12 cellular contexts compared by ENCODE assay signal in the genomic region with DNA sequence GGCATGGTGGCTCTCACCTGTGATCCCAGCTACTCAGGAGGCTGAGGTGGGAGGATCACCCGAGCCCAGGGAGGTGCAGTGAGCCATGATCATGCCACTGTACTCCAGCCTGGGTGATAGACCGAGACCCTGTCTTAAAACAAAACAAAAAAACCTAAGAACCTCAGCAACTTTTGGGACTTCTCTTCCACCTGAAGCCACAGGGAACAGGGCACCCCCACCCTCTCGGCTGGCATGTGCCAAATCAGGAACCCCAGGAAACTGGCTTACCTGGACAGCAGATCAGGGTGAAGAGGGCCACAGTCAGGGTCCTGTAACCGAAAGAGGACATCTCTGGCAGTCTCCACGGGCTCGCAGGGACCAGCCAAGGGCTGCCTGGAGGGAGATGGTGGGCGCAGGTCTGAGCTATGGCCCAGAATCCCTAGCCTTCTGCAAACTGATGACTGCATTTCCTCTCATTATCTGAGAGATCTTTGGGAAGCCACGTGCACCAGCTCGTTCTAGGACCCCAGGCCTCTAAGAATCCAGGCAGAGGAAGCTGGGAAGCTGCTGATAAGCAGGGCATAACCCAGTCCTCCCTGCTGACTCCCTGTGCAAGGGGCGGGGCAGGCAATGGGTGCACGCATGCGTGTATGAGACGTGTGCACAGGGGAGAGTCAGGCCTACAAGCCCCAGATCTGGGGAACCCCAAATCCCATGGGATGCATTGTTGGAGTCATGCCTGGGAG. TPM values are rescaled to one million over a fixed set of nuclear protein-coding genes. Genes with fewer than 3 reads are reported as not detected.
A peak's percentile ranks its signal among the peaks of the same experiment; 100 is the strongest.
DNase-seq lines count a peak whose midpoint lies in the region; ATAC-seq and TF ChIP-seq lines count a peak whose summit lies in the region.
"Had no signal": no experiment of that assay in that cellular context is flagged by ENCODE, and none has a peak within 500 bp of the region (broad histone marks: within the 10 kb centered on the region; RNA-seq: fewer than 3 reads in every experiment).

No MANE protein-coding gene starts in this region.

- H3K4me1 Mint-ChIP-seq in activated naive CD4-positive, alpha-beta T cell treated with anti-CD3 and anti-CD28 coated beads, Interleukin-2, amount 10 ng/mL, durations not matched to agents 7 days and 5 days = peaks cover 47% of the 10 kb centered on the region
- peaks cover 38 to 39% of the 10 kb centered on the region in 2 donors for H3K4me1 Mint-ChIP-seq in effector memory CD8-positive, alpha-beta T cell (ENCODE audit: low read depth in 2 of 2)

- H3K27ac ChIP-seq in lower lobe of right lung = peak overlapping the region; percentile 77
- H3K27ac ChIP-seq: HL-60 had no signal

- no peaks in the 10 kb centered on the region for H3K9me3 ChIP-seq in lower lobe of right lung

- peaks cover 63% of the 10 kb centered on the region for H3K36me3 Mint-ChIP-seq in activated naive CD4-positive, alpha-beta T cell treated with anti-CD3 and anti-CD28 coated beads, Interleukin-2, amount 10 ng/mL, durations not matched to agents 7 days and 5 days
- H3K36me3 Mint-ChIP-seq in effector memory CD8-positive, alpha-beta T cell (ENCODE audit: insufficient read depth) = peaks cover 38% of the 10 kb centered on the region

- no peaks in the 10 kb centered on the region for H3K27me3 Mint-ChIP-seq in activated naive CD4-positive, alpha-beta T cell treated with anti-CD3 and anti-CD28 coated beads, Interleukin-2, amount 10 ng/mL, durations not matched to agents 7 days and 5 days
- no peaks in the 10 kb centered on the region for H3K27me3 Mint-ChIP-seq in effector memory CD8-positive, alpha-beta T cell

- no peak overlapping the region for H3K4me3 Mint-ChIP-seq in activated naive CD4-positive, alpha-beta T cell treated with anti-CD3 and anti-CD28 coated beads, Interleukin-2, amount 10 ng/mL, durations not matched to agents 7 days and 5 days
- no peak overlapping the region for H3K4me3 Mint-ChIP-seq in effector memory CD8-positive, alpha-beta T cell

- H3K9me3 Mint-ChIP-seq in activated naive CD4-positive, alpha-beta T cell treated with anti-CD3 and anti-CD28 coated beads, Interleukin-2, amount 10 ng/mL, durations not matched to agents 7 days and 5 days = no peaks in the 10 kb centered on the region
- H3K9me3 Mint-ChIP-seq in effector memory CD8-positive, alpha-beta T cell = no peaks in the 10 kb centered on the region

- peak overlapping the region; percentile 48 for H3K4me3 ChIP-seq in lower lobe of right lung

- no peak for ATAC-seq in effector memory CD8-positive, alpha-beta T cell (replicated peaks)
- ATAC-seq in lower lobe of right lung (peak; percentile 26 to 36), GM21515 (IDR thresholded peaks at IDR 0.05; ENCODE audit: unreplicated experiment) (no peak)

- intact Hi-C loops in lower lobe of right lung (cut with DNase I) = no loop called here

- H3K36me3 ChIP-seq in lower lobe of right lung = peaks cover 22% of the 10 kb centered on the region

- no peak overlapping the region for H3K27ac Mint-ChIP-seq in activated naive CD4-positive, alpha-beta T cell treated with anti-CD3 and anti-CD28 coated beads, Interleukin-2, amount 10 ng/mL, durations not matched to agents 7 days and 5 days
- H3K27ac Mint-ChIP-seq in effector memory CD8-positive, alpha-beta T cell = peak overlapping the region; percentile 72 to 89

- DNase-seq in activated naive CD4-positive, alpha-beta T cell treated with anti-CD3 and anti-CD28 coated beads, Interleukin-2, amount 10 ng/mL, durations not matched to agents 7 days and 5 days = peak; percentile 8
- no peak for DNase-seq in activated naive CD4-positive, alpha-beta T cell (lab: John Stamatoyannopoulos, UW)
- DNase-seq in effector memory CD8-positive, alpha-beta T cell = no peak
- DNase-seq in lower lobe of right lung (no peak), ureter (ENCODE audit: low spot score) (peak; percentile 56), cerebellar cortex (ENCODE audit: low spot score) (no peak), NCI-H1694 treated with DMSO at 0.1 percent for 48 hours (lab: John Stamatoyannopoulos, UW) (no peak)
- DNase-seq: AML-193, HCEC 1CT, NCI-H187 treated with DMSO at 0.1 percent for 48 hours had no signal

- peaks cover 65% of the 10 kb centered on the region for H3K4me1 ChIP-seq in lower lobe of right lung

- H3K27me3 ChIP-seq in lower lobe of right lung (ENCODE audit: low read depth) = no peaks in the 10 kb centered on the region

- no peak for TF ChIP-seq CTCF in lower lobe of right lung (IDR thresholded peaks at IDR 0.05)

- CTCF ChIA-PET in activated naive CD4-positive, alpha-beta T cell treated with anti-CD3 and anti-CD28 coated beads, Interleukin-2, amount 10 ng/mL, durations not matched to agents 7 days and 5 days (lab: Charles Lee) = interaction anchor here (1.0 to 2.1 kb wide), 2 partner anchors 15 to 20 kb away, joined by 3 to 8 read pairs; no protein-coding TSS in a partner anchor

RNA-seq across cellular contexts. Expression of a gene that starts 8.4 kb away (rescaled TPM):
- total RNA-seq in lower lobe of right lung = 11.3 TPM
- 3.5 TPM for total RNA-seq in ureter

RNA-seq across cellular contexts. Expression of a gene that starts 13.9 kb away (rescaled TPM):
- total RNA-seq in lower lobe of right lung (69.2 TPM), ureter (39.0 TPM)

RNA-seq across cellular contexts. Expression of a gene that starts 33.8 kb away (rescaled TPM):
- total RNA-seq in lower lobe of right lung = 0.18 TPM
- 2.2 TPM for total RNA-seq in ureter

Comparison
In these comparisons a context has a peak if more than half of its experiments do, and no peak if none do; other contexts are left out.
1. DNase-seq: peak in activated naive CD4-positive, alpha-beta T cell treated with anti-CD3 and anti-CD28 coated beads, Interleukin-2, amount 10 ng/mL, durations not matched to agents 7 days and 5 days (single experiment) and ureter (single experiment); none in activated naive CD4-positive, alpha-beta T cell (0 of 4), effector memory CD8-positive, alpha-beta T cell (0 of 3), lower lobe of right lung (single experiment), cerebellar cortex (single experiment) and NCI-H1694 treated with DMSO at 0.1 percent for 48 hours (single experiment).
2. ATAC-seq: peak in lower lobe of right lung (2 of 2); none in effector memory CD8-positive, alpha-beta T cell (single experiment) and GM21515 (single experiment).